18 cellular contexts compared by ENCODE assay signal in genomic region chr3:48562367-48563095, GRCh38. TPM values are rescaled to one million over a fixed set of nuclear protein-coding genes. Genes with fewer than 3 reads are reported as not detected.
DNase-seq lines count a peak whose midpoint lies in the region; ATAC-seq and TF ChIP-seq lines count a peak whose summit lies in the region.
"Had no signal": no experiment of that assay in that cellular context is flagged by ENCODE, and none has a peak within 500 bp of the region (broad histone marks: within the 10 kb centered on the region; RNA-seq: fewer than 3 reads in every experiment).

No MANE protein-coding gene starts in this region.

- no peaks in the 10 kb centered on the region for H3K36me3 Mint-ChIP-seq in activated naive CD4-positive, alpha-beta T cell treated with anti-CD3 and anti-CD28 coated beads, Interleukin-2, amount 50 U/mL, for 24 hours
- no peaks in the 10 kb centered on the region for H3K36me3 Mint-ChIP-seq in activated naive CD4-positive, alpha-beta T cell treated with anti-CD3 and anti-CD28 coated beads, Interleukin-2, amount 50 U/mL, for 72 hours
- H3K36me3 Mint-ChIP-seq in glutamatergic neuron (ENCODE audit: unreplicated experiment), result no peaks in the 10 kb centered on the region
- H3K36me3 Mint-ChIP-seq in stimulated activated effector memory CD8-positive, alpha-beta T cell treated with anti-CD3 and anti-CD28 coated beads, Interleukin-12 subunit alpha, Interleukin-12 subunit beta, amount 100 ng/mL, for 72 hours, result peaks cover 11% of the 10 kb centered on the region
- H3K36me3 Mint-ChIP-seq: naive thymus-derived CD8-positive, alpha-beta T cell had no signal

- DNase-seq in activated naive CD4-positive, alpha-beta T cell treated with anti-CD3 and anti-CD28 coated beads, Interleukin-2, amount 50 U/mL, for 72 hours (ENCODE audit: low spot score in 2 of 2), result no peak
- DNase-seq in glutamatergic neuron (peak; percentile 53), mesenteric fat pad (ENCODE audit: low spot score) (no peak)
- no peak for DNase-seq in stimulated activated effector memory CD8-positive, alpha-beta T cell treated with anti-CD3 and anti-CD28 coated beads, Interleukin-12 subunit alpha, Interleukin-12 subunit beta, amount 100 ng/mL, for 72 hours (ENCODE audit: low spot score in 2 of 2)
- DNase-seq: activated CD4-positive, alpha-beta T cell treated with anti-CD3 and anti-CD28 coated beads for 1 hour; activated CD8-positive, alpha-beta memory T cell treated with anti-CD3 and anti-CD28 coated beads, Interleukin-2, amount 50 U/mL, for 48 hours; CD4-positive, alpha-beta T cell; DMS79 treated with DMSO at 0.1 percent for 48 hours; esophagus squamous epithelium; MM.1S; naive thymus-derived CD8-positive, alpha-beta T cell; NCI-H1694 treated with DMSO at 0.1 percent for 48 hours; SIG-M5; stomach had no signal

- no peak for TF ChIP-seq CTCF in glutamatergic neuron (IDR thresholded peaks at IDR 0.05; ENCODE audit: partially characterized antibody, unreplicated experiment)

- no peak for ATAC-seq in activated naive CD4-positive, alpha-beta T cell treated with anti-CD3 and anti-CD28 coated beads, Interleukin-2, amount 50 U/mL, for 72 hours
- no peak for ATAC-seq in stimulated activated effector memory CD8-positive, alpha-beta T cell treated with anti-CD3 and anti-CD28 coated beads, Interleukin-12 subunit alpha, Interleukin-12 subunit beta, amount 100 ng/mL, for 72 hours
- no peak for ATAC-seq in HG02870 (IDR thresholded peaks at IDR 0.05; ENCODE audit: unreplicated experiment)
- ATAC-seq: naive thymus-derived CD8-positive, alpha-beta T cell had no signal

- no peaks in the 10 kb centered on the region for H3K9me3 Mint-ChIP-seq in activated naive CD4-positive, alpha-beta T cell treated with anti-CD3 and anti-CD28 coated beads, Interleukin-2, amount 50 U/mL, for 24 hours
- H3K9me3 Mint-ChIP-seq in activated naive CD4-positive, alpha-beta T cell treated with anti-CD3 and anti-CD28 coated beads, Interleukin-2, amount 50 U/mL, for 72 hours, result no peaks in the 10 kb centered on the region
- peaks cover 22% of the 10 kb centered on the region for H3K9me3 Mint-ChIP-seq in glutamatergic neuron (ENCODE audit: unreplicated experiment)
- no peaks in the 10 kb centered on the region for H3K9me3 Mint-ChIP-seq in stimulated activated effector memory CD8-positive, alpha-beta T cell treated with anti-CD3 and anti-CD28 coated beads, Interleukin-12 subunit alpha, Interleukin-12 subunit beta, amount 100 ng/mL, for 72 hours
- H3K9me3 Mint-ChIP-seq: CD4-positive, alpha-beta T cell; naive thymus-derived CD8-positive, alpha-beta T cell had no signal

- H3K4me1 Mint-ChIP-seq in activated naive CD4-positive, alpha-beta T cell treated with anti-CD3 and anti-CD28 coated beads, Interleukin-2, amount 50 U/mL, for 24 hours, result peaks cover 8% of the 10 kb centered on the region
- peaks cover 50% of the 10 kb centered on the region for H3K4me1 Mint-ChIP-seq in glutamatergic neuron (ENCODE audit: low read depth, unreplicated experiment)
- H3K4me1 Mint-ChIP-seq in stimulated activated effector memory CD8-positive, alpha-beta T cell treated with anti-CD3 and anti-CD28 coated beads, Interleukin-12 subunit alpha, Interleukin-12 subunit beta, amount 100 ng/mL, for 72 hours, result peaks cover 84% of the 10 kb centered on the region

- peak overlapping the region; percentile 17 for H3K27ac Mint-ChIP-seq in activated naive CD4-positive, alpha-beta T cell treated with anti-CD3 and anti-CD28 coated beads, Interleukin-2, amount 50 U/mL, for 24 hours
- no peak overlapping the region for H3K27ac Mint-ChIP-seq in activated naive CD4-positive, alpha-beta T cell treated with anti-CD3 and anti-CD28 coated beads, Interleukin-2, amount 50 U/mL, for 72 hours
- peak overlapping the region; percentile 99 for H3K27ac Mint-ChIP-seq in glutamatergic neuron (ENCODE audit: unreplicated experiment)
- H3K27ac Mint-ChIP-seq in stimulated activated effector memory CD8-positive, alpha-beta T cell treated with anti-CD3 and anti-CD28 coated beads, Interleukin-12 subunit alpha, Interleukin-12 subunit beta, amount 100 ng/mL, for 72 hours, result peak overlapping the region; percentile 82
- H3K27ac Mint-ChIP-seq: CD4-positive, alpha-beta T cell had no signal

- H3K27me3 Mint-ChIP-seq in activated naive CD4-positive, alpha-beta T cell treated with anti-CD3 and anti-CD28 coated beads, Interleukin-2, amount 50 U/mL, for 24 hours, result no peaks in the 10 kb centered on the region
- peaks cover 30% of the 10 kb centered on the region for H3K27me3 Mint-ChIP-seq in glutamatergic neuron (ENCODE audit: unreplicated experiment)
- H3K27me3 Mint-ChIP-seq: CD4-positive, alpha-beta T cell; naive thymus-derived CD8-positive, alpha-beta T cell had no signal

- H3K4me3 Mint-ChIP-seq in activated naive CD4-positive, alpha-beta T cell treated with anti-CD3 and anti-CD28 coated beads, Interleukin-2, amount 50 U/mL, for 24 hours, result no peak overlapping the region
- peak overlapping the region; percentile 75 for H3K4me3 Mint-ChIP-seq in glutamatergic neuron (ENCODE audit: unreplicated experiment)
- peak overlapping the region; percentile 67 for H3K4me3 Mint-ChIP-seq in stimulated activated effector memory CD8-positive, alpha-beta T cell treated with anti-CD3 and anti-CD28 coated beads, Interleukin-12 subunit alpha, Interleukin-12 subunit beta, amount 100 ng/mL, for 72 hours
- H3K4me3 Mint-ChIP-seq: CD4-positive, alpha-beta T cell; naive thymus-derived CD8-positive, alpha-beta T cell had no signal

RNA-seq across cellular contexts. Expression of gene UCN2, which starts 1.1 kb away (rescaled TPM):
- under 1 TPM in 1 of 2 donors, not detected in 1; 0.21 TPM for total RNA-seq in activated naive CD4-positive, alpha-beta T cell treated with anti-CD3 and anti-CD28 coated beads, Interleukin-2, amount 50 U/mL, for 72 hours
- total RNA-seq in glutamatergic neuron (ENCODE audit: unreplicated experiment), result 4.3 TPM
- not detected for total RNA-seq in mesenteric fat pad
- total RNA-seq: CD4-positive, alpha-beta T cell; dermis microvascular lymphatic vessel endothelial cell; NCI-H460 had no signal

RNA-seq across cellular contexts. Expression of gene PFKFB4, which starts 5.9 kb away (rescaled TPM):
- total RNA-seq in activated naive CD4-positive, alpha-beta T cell treated with anti-CD3 and anti-CD28 coated beads, Interleukin-2, amount 50 U/mL, for 72 hours, result 100 to 1,000 TPM in 1 of 2 donors, 1 to 10 TPM in 1; 6.3 to 139 TPM
- total RNA-seq in glutamatergic neuron (ENCODE audit: unreplicated experiment) (40.3 TPM), mesenteric fat pad (4.6 TPM)

RNA-seq across cellular contexts. Expression of gene COL7A1, which starts 32.6 kb away (rescaled TPM):
- total RNA-seq in activated naive CD4-positive, alpha-beta T cell treated with anti-CD3 and anti-CD28 coated beads, Interleukin-2, amount 50 U/mL, for 72 hours, result 1 to 10 TPM; 3.2 to 5.5 TPM
- total RNA-seq in glutamatergic neuron (ENCODE audit: unreplicated experiment) (62.0 TPM), mesenteric fat pad (0.84 TPM)

RNA-seq across cellular contexts. Expression of gene UQCRC1, which starts 46.9 kb away (rescaled TPM):
- 100 to 1,000 TPM; 257 to 269 TPM for total RNA-seq in activated naive CD4-positive, alpha-beta T cell treated with anti-CD3 and anti-CD28 coated beads, Interleukin-2, amount 50 U/mL, for 72 hours
- total RNA-seq in glutamatergic neuron (ENCODE audit: unreplicated experiment) (242 TPM), mesenteric fat pad (148 TPM)

RNA-seq across cellular contexts. Expression of gene SHISA5, which starts 58.6 kb away (rescaled TPM):
- total RNA-seq in activated naive CD4-positive, alpha-beta T cell treated with anti-CD3 and anti-CD28 coated beads, Interleukin-2, amount 50 U/mL, for 72 hours, result 10 to 100 TPM; 64.0 to 75.3 TPM
- total RNA-seq in glutamatergic neuron (ENCODE audit: unreplicated experiment) (261 TPM), mesenteric fat pad (170 TPM)

Comparison
In these comparisons a context has a peak if more than half of its experiments do, and no peak if none do; other contexts are left out.
1. H3K27ac Mint-ChIP-seq: peak in activated naive CD4-positive, alpha-beta T cell treated with anti-CD3 and anti-CD28 coated beads, Interleukin-2, amount 50 U/mL, for 24 hours (single experiment), glutamatergic neuron (single experiment) and stimulated activated effector memory CD8-positive, alpha-beta T cell treated with anti-CD3 and anti-CD28 coated beads, Interleukin-12 subunit alpha, Interleukin-12 subunit beta, amount 100 ng/mL, for 72 hours (single experiment); none in activated naive CD4-positive, alpha-beta T cell treated with anti-CD3 and anti-CD28 coated beads, Interleukin-2, amount 50 U/mL, for 72 hours (0 of 2).